Comparison of ENCODE assay signal across 17 cellular contexts in the genomic region with DNA sequence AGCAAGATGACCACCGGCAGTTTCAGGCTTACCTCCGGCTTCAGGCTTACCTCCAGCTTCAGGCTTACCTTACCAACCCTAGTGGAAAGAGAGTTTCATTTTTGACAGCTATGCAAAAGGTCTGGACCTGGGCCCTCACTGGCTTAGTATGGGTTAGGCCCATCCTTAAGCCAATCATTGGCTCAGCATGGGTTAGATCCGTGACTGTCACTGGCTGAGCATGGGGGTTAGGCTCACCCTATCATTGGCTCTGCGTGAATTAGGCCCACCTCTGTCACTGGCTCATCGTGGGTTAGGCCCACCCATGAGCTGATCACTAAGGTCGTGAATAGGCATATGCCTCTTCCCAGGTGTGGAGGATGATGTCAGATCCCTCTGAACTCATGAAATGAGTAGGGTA. TPM values are rescaled to one million over a fixed set of nuclear protein-coding genes. Genes with fewer than 3 reads are reported as not detected.
DNase-seq lines count a peak whose midpoint lies in the region; ATAC-seq and TF ChIP-seq lines count a peak whose summit lies in the region.
"Had no signal": no experiment of that assay in that cellular context is flagged by ENCODE, and none has a peak within 500 bp of the region (broad histone marks: within the 10 kb centered on the region; RNA-seq: fewer than 3 reads in every experiment).

No MANE protein-coding gene starts in this region.

- intact Hi-C loops in activated CD4-positive, alpha-beta memory T cell treated with anti-CD3 and anti-CD28 coated beads for 36 hours (cut with micrococcal nuclease) = no loop called here
- intact Hi-C loops in dorsolateral prefrontal cortex (cut with DNase I) = no loop called here

- H3K27ac ChIP-seq in dorsolateral prefrontal cortex = peak overlapping the region in 35 of 59 donors; percentile 0 to 77 (median 39)
- H3K27ac ChIP-seq: prostate gland, testis had no signal

- H3K36me3 Mint-ChIP-seq in activated CD4-positive, alpha-beta memory T cell treated with anti-CD3 and anti-CD28 coated beads, Interleukin-2, amount 10 ng/mL, durations not matched to agents 7 days and 5 days (ENCODE audit: low read depth) = peaks cover 55% of the 10 kb centered on the region
- peaks cover 21% of the 10 kb centered on the region for H3K36me3 Mint-ChIP-seq in activated CD4-positive, alpha-beta memory T cell treated with anti-CD3 and anti-CD28 coated beads for 36 hours
- H3K36me3 Mint-ChIP-seq in IgD-negative memory B cell = peaks cover 9% of the 10 kb centered on the region
- peaks cover 30 to 59% of the 10 kb centered on the region in 2 donors for H3K36me3 Mint-ChIP-seq in stimulated activated naive B cell treated with anti-CD40 and anti-IgM and Interleukin-4, amounts not matched to agents 10 μg/mL and 1 μg/mL and 100 μg/mL, for 72 hours

- peak; percentile 53 to 74 for ATAC-seq in stimulated activated naive B cell treated with anti-CD40 and anti-IgM and Interleukin-4, amounts not matched to agents 10 μg/mL and 1 μg/mL and 100 μg/mL, for 72 hours (replicated peaks)

- peaks cover 57% of the 10 kb centered on the region for H3K4me1 Mint-ChIP-seq in activated CD4-positive, alpha-beta memory T cell treated with anti-CD3 and anti-CD28 coated beads, Interleukin-2, amount 10 ng/mL, durations not matched to agents 7 days and 5 days
- peaks cover 60% of the 10 kb centered on the region for H3K4me1 Mint-ChIP-seq in activated CD4-positive, alpha-beta memory T cell treated with anti-CD3 and anti-CD28 coated beads for 36 hours (ENCODE audit: low read depth)
- peaks cover 34 to 42% (median 40%) of the 10 kb centered on the region in 3 donors for H3K4me1 Mint-ChIP-seq in IgD-negative memory B cell
- peaks cover 43 to 70% of the 10 kb centered on the region in 2 donors for H3K4me1 Mint-ChIP-seq in stimulated activated naive B cell treated with anti-CD40 and anti-IgM and Interleukin-4, amounts not matched to agents 10 μg/mL and 1 μg/mL and 100 μg/mL, for 72 hours

- DNase-seq in activated CD4-positive, alpha-beta memory T cell treated with anti-CD3 and anti-CD28 coated beads, Interleukin-2, amount 10 ng/mL, durations not matched to agents 7 days and 5 days = no peak
- DNase-seq in activated CD4-positive, alpha-beta memory T cell treated with anti-CD3 and anti-CD28 coated beads for 36 hours = no peak
- no peak for DNase-seq in dorsolateral prefrontal cortex
- no peak for DNase-seq in stimulated activated naive B cell treated with anti-CD40 and anti-IgM and Interleukin-4, amounts not matched to agents 10 μg/mL and 1 μg/mL and 100 μg/mL, for 72 hours
- no peak for DNase-seq in T-helper 9 cell
- DNase-seq in erythroblast (lab: John Stamatoyannopoulos, UW) = no peak
- DNase-seq in GM20000 (ENCODE audit: low spot score) = no peak
- DNase-seq: activated CD4-positive, alpha-beta T cell treated with anti-CD3 and anti-CD28 coated beads for 1 hour; hypothalamus; MG63; NCI-H2029; NCI-H748 treated with DMSO at 0.1 percent for 48 hours; RPMI8226; testis had no signal

- no peak for TF ChIP-seq CTCF in dorsolateral prefrontal cortex (IDR thresholded peaks at IDR 0.05 in 54 of 56, conservative IDR thresholded peaks at IDR 0.05 in 2 of 56; ENCODE audit: low read depth in 1 of 56, partially characterized antibody in 56 of 56)
- no peak for TF ChIP-seq CTCF in GM20000 (IDR thresholded peaks at IDR 0.05; ENCODE audit: extremely low read depth, missing control alignments)

- no peaks in the 10 kb centered on the region for H3K27me3 ChIP-seq in dorsolateral prefrontal cortex
- H3K27me3 ChIP-seq: MG63, testis had no signal

- TF ChIP-seq POLR2A in erythroblast (IDR thresholded peaks at IDR 0.05; ENCODE audit: low read length) = no peak

- CTCF ChIA-PET in activated CD4-positive, alpha-beta memory T cell treated with anti-CD3 and anti-CD28 coated beads, Interleukin-2, amount 10 ng/mL, durations not matched to agents 7 days and 5 days (lab: Charles Lee) = interaction anchor here (1.0 to 2.9 kb wide), 5 partner anchors 13 to 46 kb away, joined by 3 to 11 read pairs (median 3); a partner anchor contains a TSS
- CTCF ChIA-PET in activated CD4-positive, alpha-beta memory T cell treated with anti-CD3 and anti-CD28 coated beads for 36 hours (lab: Charles Lee) = interaction anchor here (1.3 kb wide), 1 partner anchor 15 kb away, joined by 4 read pairs; a partner anchor contains a TSS

- H3K4me3 ChIP-seq in dorsolateral prefrontal cortex = no peak overlapping the region
- H3K4me3 ChIP-seq: MG63, prostate gland, testis had no signal

- H3K27me3 Mint-ChIP-seq in activated CD4-positive, alpha-beta memory T cell treated with anti-CD3 and anti-CD28 coated beads, Interleukin-2, amount 10 ng/mL, durations not matched to agents 7 days and 5 days = no peaks in the 10 kb centered on the region
- no peaks in the 10 kb centered on the region for H3K27me3 Mint-ChIP-seq in activated CD4-positive, alpha-beta memory T cell treated with anti-CD3 and anti-CD28 coated beads for 36 hours
- no peaks in the 10 kb centered on the region for H3K27me3 Mint-ChIP-seq in IgD-negative memory B cell
- no peaks in the 10 kb centered on the region for H3K27me3 Mint-ChIP-seq in stimulated activated naive B cell treated with anti-CD40 and anti-IgM and Interleukin-4, amounts not matched to agents 10 μg/mL and 1 μg/mL and 100 μg/mL, for 72 hours

- H3K4me3 Mint-ChIP-seq in activated CD4-positive, alpha-beta memory T cell treated with anti-CD3 and anti-CD28 coated beads, Interleukin-2, amount 10 ng/mL, durations not matched to agents 7 days and 5 days = no peak overlapping the region
- no peak overlapping the region for H3K4me3 Mint-ChIP-seq in activated CD4-positive, alpha-beta memory T cell treated with anti-CD3 and anti-CD28 coated beads for 36 hours
- peak overlapping the region in 2 of 4 donors; percentile 70 to 79 for H3K4me3 Mint-ChIP-seq in IgD-negative memory B cell
- H3K4me3 Mint-ChIP-seq in stimulated activated naive B cell treated with anti-CD40 and anti-IgM and Interleukin-4, amounts not matched to agents 10 μg/mL and 1 μg/mL and 100 μg/mL, for 72 hours = no peak overlapping the region
- H3K4me3 Mint-ChIP-seq: activated T-helper 1 cell treated with anti-CD3 and anti-CD28 coated beads, Interleukin-12 subunit alpha, Interleukin-12 subunit beta, Interleukin-2, Interleukin-4 antibody, amounts not matched to agents 30 ng/mL and 10 ng/mL and 1 ng/mL, durations not matched to agents 14 hours and 24 hours and 36 hours had no signal

- peak overlapping the region; percentile 52 for H3K27ac Mint-ChIP-seq in activated CD4-positive, alpha-beta memory T cell treated with anti-CD3 and anti-CD28 coated beads, Interleukin-2, amount 10 ng/mL, durations not matched to agents 7 days and 5 days
- H3K27ac Mint-ChIP-seq in activated CD4-positive, alpha-beta memory T cell treated with anti-CD3 and anti-CD28 coated beads for 36 hours = no peak overlapping the region
- H3K27ac Mint-ChIP-seq in IgD-negative memory B cell = peak overlapping the region; percentile 86 to 98 (median 88)
- peak overlapping the region; percentile 86 for H3K27ac Mint-ChIP-seq in stimulated activated naive B cell treated with anti-CD40 and anti-IgM and Interleukin-4, amounts not matched to agents 10 μg/mL and 1 μg/mL and 100 μg/mL, for 72 hours

- POLR2A ChIA-PET in activated CD4-positive, alpha-beta memory T cell treated with anti-CD3 and anti-CD28 coated beads, Interleukin-2, amount 10 ng/mL, durations not matched to agents 7 days and 5 days (lab: Charles Lee) = interaction anchor here (0.9 to 3.6 kb wide), 4 partner anchors 13 to 24 kb away, joined by 3 to 21 read pairs (median 12); a partner anchor contains a TSS
- POLR2A ChIA-PET in activated CD4-positive, alpha-beta memory T cell treated with anti-CD3 and anti-CD28 coated beads for 36 hours (lab: Charles Lee) = no interaction called here

- H3K9me3 Mint-ChIP-seq in activated CD4-positive, alpha-beta memory T cell treated with anti-CD3 and anti-CD28 coated beads, Interleukin-2, amount 10 ng/mL, durations not matched to agents 7 days and 5 days = no peaks in the 10 kb centered on the region
- no peaks in the 10 kb centered on the region for H3K9me3 Mint-ChIP-seq in activated CD4-positive, alpha-beta memory T cell treated with anti-CD3 and anti-CD28 coated beads for 36 hours
- H3K9me3 Mint-ChIP-seq in IgD-negative memory B cell = no peaks in the 10 kb centered on the region
- no peaks in the 10 kb centered on the region for H3K9me3 Mint-ChIP-seq in stimulated activated naive B cell treated with anti-CD40 and anti-IgM and Interleukin-4, amounts not matched to agents 10 μg/mL and 1 μg/mL and 100 μg/mL, for 72 hours
- H3K9me3 Mint-ChIP-seq: activated T-helper 1 cell treated with anti-CD3 and anti-CD28 coated beads, Interleukin-12 subunit alpha, Interleukin-12 subunit beta, Interleukin-2, Interleukin-4 antibody, amounts not matched to agents 30 ng/mL and 10 ng/mL and 1 ng/mL, durations not matched to agents 14 hours and 24 hours and 36 hours had no signal

RNA-seq across cellular contexts. Expression of a gene that starts 8.1 kb away (rescaled TPM):
- total RNA-seq in activated CD4-positive, alpha-beta memory T cell treated with anti-CD3 and anti-CD28 coated beads, Interleukin-2, amount 10 ng/mL, durations not matched to agents 7 days and 5 days = 100 to 1,000 TPM; 115 to 133 TPM
- total RNA-seq in activated CD4-positive, alpha-beta memory T cell treated with anti-CD3 and anti-CD28 coated beads for 36 hours = 100 to 1,000 TPM; 117 to 119 TPM
- polyA plus RNA-seq in IgD-negative memory B cell = 79.2 TPM
- 100 to 1,000 TPM in 5 of 120 experiments, 10 to 100 TPM in 115; 12.7 to 127 (median 41.9) TPM for total RNA-seq in dorsolateral prefrontal cortex

RNA-seq across cellular contexts. Expression of a gene that starts 15.2 kb away (rescaled TPM):
- 10 to 100 TPM; 85.4 to 85.5 TPM for total RNA-seq in activated CD4-positive, alpha-beta memory T cell treated with anti-CD3 and anti-CD28 coated beads, Interleukin-2, amount 10 ng/mL, durations not matched to agents 7 days and 5 days
- total RNA-seq in activated CD4-positive, alpha-beta memory T cell treated with anti-CD3 and anti-CD28 coated beads for 36 hours = 10 to 100 TPM; 61.9 to 62.6 TPM
- polyA plus RNA-seq in IgD-negative memory B cell = 38.4 TPM
- total RNA-seq in dorsolateral prefrontal cortex = 100 to 1,000 TPM; 121 to 278 (median 183) TPM
